20 cellular contexts compared by ENCODE assay signal in the genomic region with DNA sequence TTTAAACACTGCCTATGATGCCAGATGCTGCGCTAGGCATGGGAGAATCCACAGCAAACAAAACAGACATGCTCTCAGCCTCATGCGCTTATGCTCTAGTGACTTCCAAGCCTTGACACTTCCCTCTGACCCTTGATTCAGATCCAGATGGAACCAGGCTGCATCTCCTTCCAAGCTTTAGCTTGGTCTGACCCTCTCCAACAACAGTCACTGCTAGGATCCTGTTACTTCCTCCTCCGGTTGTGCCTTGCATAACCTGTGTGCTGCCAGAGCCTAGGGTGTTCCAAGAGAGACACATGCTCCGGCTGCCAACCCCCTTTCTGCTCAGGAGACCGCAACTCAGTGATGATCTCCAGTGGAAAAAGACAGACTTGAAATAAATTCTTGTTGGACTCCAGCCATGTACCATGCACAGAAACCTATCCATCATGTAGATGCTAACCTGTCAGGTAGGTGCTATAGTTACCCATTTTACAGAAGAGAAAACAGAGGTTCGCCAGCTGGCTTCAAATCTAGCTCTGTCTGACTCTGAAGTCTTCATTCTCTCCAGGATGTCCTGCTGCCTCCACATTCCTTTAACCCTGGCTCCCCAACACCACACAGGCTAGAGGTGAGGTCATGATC.
DNase-seq lines count a peak whose midpoint lies in the region; ATAC-seq, FAIRE-seq and TF ChIP-seq lines count a peak whose summit lies in the region.
"Had no signal": no experiment of that assay in that cellular context is flagged by ENCODE, and none has a peak within 500 bp of the region (broad histone marks: within the 10 kb centered on the region; RNA-seq: fewer than 3 reads in every experiment).

No MANE protein-coding gene starts in this region.

- H3K79me2 ChIP-seq in HepG2 (ENCODE audit: insufficient read depth, low read length), result no peaks in the 10 kb centered on the region

- H3K27ac ChIP-seq in liver (ENCODE audit: low read depth in 1 of 2, low read length in 2 of 2), result no peak overlapping the region
- H3K27ac ChIP-seq in HepG2 (ENCODE audit: extremely low read length, insufficient read depth, low read length), result no peak overlapping the region
- peak overlapping the region in 3 of 4 donors; percentile 28 to 84 (median 29) for H3K27ac ChIP-seq in esophagus muscularis mucosa (replicated peaks in 1 of 4)
- H3K27ac ChIP-seq in pancreas, result no peak overlapping the region
- H3K27ac ChIP-seq in vagina, result peak overlapping the region; percentile 58
- H3K27ac ChIP-seq: neural progenitor cell had no signal

- peaks cover 1 to 14% (median 6%) of the 10 kb centered on the region in 4 donors for H3K4me1 ChIP-seq in liver (ENCODE audit: control insufficient read depth in 4 of 4, insufficient read depth in 4 of 4, low read length in 3 of 4)
- no peaks in the 10 kb centered on the region for H3K4me1 ChIP-seq in HepG2 (ENCODE audit: insufficient read depth, low read length)
- H3K4me1 ChIP-seq in esophagus muscularis mucosa, result peaks cover 13 to 59% (median 57%) of the 10 kb centered on the region in 4 donors
- peaks cover 0 to 3% (median 0%) of the 10 kb centered on the region in 3 donors for H3K4me1 ChIP-seq in pancreas
- peaks cover 39% of the 10 kb centered on the region for H3K4me1 ChIP-seq in vagina
- H3K4me1 ChIP-seq: neural progenitor cell had no signal

- DNase-seq in HepG2 (ENCODE audit: low spot score) (no peak), esophagus muscularis mucosa (ENCODE audit: extremely low spot score) (no peak), pancreas (no peak), vagina (ENCODE audit: extremely low spot score in 2 of 2) (no peak), islet precursor cell (no peak)
- DNase-seq: activated CD8-positive, alpha-beta T cell treated with anti-CD3 and anti-CD28 coated beads, Interleukin-2, amount 10 ng/mL, durations not matched to agents 7 days and 5 days; activated T-cell treated with anti-CD3 and anti-CD28 coated beads, Interleukin-2, amount 50 U/mL, for 72 hours; CD8-positive, alpha-beta T cell; central memory CD4-positive, alpha-beta T cell; KBM-7; mesenchymal stem cell; NCI-H1417; NCI-H226; RPMI8226; stimulated activated naive CD4-positive, alpha-beta T cell had no signal

- no peaks in the 10 kb centered on the region for H3K9me3 ChIP-seq in liver (ENCODE audit: control insufficient read depth in 4 of 4, low read length in 3 of 4)
- no peaks in the 10 kb centered on the region for H3K9me3 ChIP-seq in HepG2 (ENCODE audit: low read length)
- H3K9me3 ChIP-seq in esophagus muscularis mucosa, result no peaks in the 10 kb centered on the region
- no peaks in the 10 kb centered on the region for H3K9me3 ChIP-seq in pancreas
- H3K9me3 ChIP-seq in vagina, result no peaks in the 10 kb centered on the region

- POLR2A ChIA-PET in HepG2 (lab: Yijun Ruan, JAX), result no interaction called here

- H3K4me2 ChIP-seq in HepG2 (ENCODE audit: low read depth, low read length), result no peak overlapping the region
- H3K4me2 ChIP-seq: neural progenitor cell, smooth muscle cell had no signal

- no peak for ATAC-seq in HepG2
- ATAC-seq in pancreas, result peak; percentile 31 to 60 (median 44)
- no peak for ATAC-seq in HG02759 (IDR thresholded peaks at IDR 0.05; ENCODE audit: unreplicated experiment)
- ATAC-seq in GM18520 (IDR thresholded peaks at IDR 0.05; ENCODE audit: unreplicated experiment), result no peak
- ATAC-seq: activated CD8-positive, alpha-beta T cell treated with anti-CD3 and anti-CD28 coated beads, Interleukin-2, amount 10 ng/mL, durations not matched to agents 7 days and 5 days; activated T-cell treated with anti-CD3 and anti-CD28 coated beads, Interleukin-2, amount 50 U/mL, for 72 hours; CD8-positive, alpha-beta T cell had no signal

- TF ChIP-seq RAD21 in liver (IDR thresholded peaks at IDR 0.05) (no peak), HepG2 (CRISPR knock-in tag; IDR thresholded peaks at IDR 0.05) (no peak)

- BruUV-seq in HepG2 (replicated peaks; lab: Mats Ljungman, UMichigan), result no TSS peak

- H3K4me3 ChIP-seq in liver (ENCODE audit: low read depth in 1 of 3, low read length in 3 of 3), result no peak overlapping the region
- H3K4me3 ChIP-seq in HepG2 (replicated peaks in 1 of 3; ENCODE audit: insufficient read depth in 1 of 3, low read depth in 2 of 3, low read length in 3 of 3), result no peak overlapping the region
- H3K4me3 ChIP-seq in esophagus muscularis mucosa, result no peak overlapping the region
- no peak overlapping the region for H3K4me3 ChIP-seq in pancreas
- H3K4me3 ChIP-seq in vagina, result no peak overlapping the region
- H3K4me3 ChIP-seq: neural progenitor cell, smooth muscle cell had no signal

- H3K27me3 ChIP-seq in liver (ENCODE audit: control insufficient read depth in 4 of 4, insufficient read depth in 4 of 4, low read length in 3 of 4), result no peaks in the 10 kb centered on the region
- H3K27me3 ChIP-seq in HepG2 (ENCODE audit: control insufficient read depth in 1 of 2, insufficient read depth in 2 of 2, low read length in 2 of 2), result no peaks in the 10 kb centered on the region; a peak in 2 of 5 replicates
- H3K27me3 ChIP-seq in esophagus muscularis mucosa, result no peaks in the 10 kb centered on the region
- H3K27me3 ChIP-seq in pancreas, result no peaks in the 10 kb centered on the region
- H3K27me3 ChIP-seq in vagina, result no peaks in the 10 kb centered on the region
- H3K27me3 ChIP-seq: neural progenitor cell had no signal

- TF ChIP-seq POLR2A in HepG2 (IDR thresholded peaks at IDR 0.05; ENCODE audit: insufficient read depth in 1 of 2, low read depth in 2 of 2, low read length in 2 of 2) (no peak), esophagus muscularis mucosa (IDR thresholded peaks at IDR 0.05; ENCODE audit: low read depth) (no peak), vagina (IDR thresholded peaks at IDR 0.05) (no peak)

- in situ Hi-C loops in HepG2 (cut with HindIII; ENCODE audit: extremely low pct_ligation_motif_present, low pct_unique_long_range_greater_than_20kb), result no loop called here

- intact Hi-C loops in HepG2 (cut with micrococcal nuclease; ENCODE audit: unreplicated experiment), result no loop called here
- intact Hi-C loops in esophagus muscularis mucosa (cut with DNase I), result no loop called here
- intact Hi-C loops in pancreas (cut with DNase I), result no loop called here
- intact Hi-C loops in vagina (cut with DNase I), result no loop called here

- no peaks in the 10 kb centered on the region for H4K20me1 ChIP-seq in HepG2 (ENCODE audit: insufficient read depth, low read length)

- 60% methylated on average over 6 of the region's 6 CpGs for WGBS in liver
- WGBS in HepG2 (ENCODE audit: low lambda C conversion rate), result 60% methylated on average over 6 of the region's 6 CpGs
- 61% methylated on average over 6 of the region's 6 CpGs for WGBS in esophagus muscularis mucosa
- WGBS in pancreas, 2 donors, result 56 to 58% methylated on average over 6 of the region's 6 CpGs

- TF ChIP-seq EP300 in HepG2 (IDR thresholded peaks at IDR 0.05; ENCODE audit: low read depth in 2 of 2, low read length in 2 of 2), result no peak
- no peak for TF ChIP-seq EP300 in HepG2 (CRISPR knock-in tag; IDR thresholded peaks at IDR 0.05; ENCODE audit: borderline replicate concordance)
- no peak for TF ChIP-seq EP300 in esophagus muscularis mucosa (IDR thresholded peaks at IDR 0.05)

- TF ChIP-seq CTCF in liver (IDR thresholded peaks at IDR 0.05; ENCODE audit: low read depth, low read length, missing input control) (no peak), HepG2 (CRISPR knock-in tag; IDR thresholded peaks at IDR 0.05) (no peak), esophagus muscularis mucosa (IDR thresholded peaks at IDR 0.05) (no peak), pancreas (IDR thresholded peaks at IDR 0.05) (no peak), vagina (IDR thresholded peaks at IDR 0.05) (no peak)

- FAIRE-seq in HepG2 (lab: Jason Lieb, UNC) (no peak), pancreas (lab: Jason Lieb, UNC) (no peak)

- H3K9ac ChIP-seq in liver (ENCODE audit: low read depth in 1 of 2, low read length in 2 of 2) (no peak overlapping the region), HepG2 (ENCODE audit: insufficient read depth, low read depth, low read length) (no peak overlapping the region)
- H3K9ac ChIP-seq: neural progenitor cell had no signal

- no peaks in the 10 kb centered on the region for H3K36me3 ChIP-seq in liver (ENCODE audit: control insufficient read depth in 4 of 4, insufficient read depth in 3 of 4, low read depth in 1 of 4, low read length in 3 of 4)
- H3K36me3 ChIP-seq in HepG2 (replicated peaks in 1 of 2; ENCODE audit: control insufficient read depth in 1 of 2, insufficient read depth in 2 of 2, low read length in 2 of 2), result no peaks in the 10 kb centered on the region
- H3K36me3 ChIP-seq in esophagus muscularis mucosa, result peaks cover 0 to 4% (median 3%) of the 10 kb centered on the region in 4 donors
- no peaks in the 10 kb centered on the region for H3K36me3 ChIP-seq in pancreas
- H3K36me3 ChIP-seq in vagina, result no peaks in the 10 kb centered on the region
- H3K36me3 ChIP-seq: neural progenitor cell had no signal

- CTCF ChIA-PET in HepG2 (lab: Yijun Ruan, JAX; ENCODE audit: low intra/inter-chr PET ratio, low total read pairs), result no interaction called here

- H2AFZ ChIP-seq in HepG2 (ENCODE audit: low read length), result no peak overlapping the region
- H2AFZ ChIP-seq: neural progenitor cell had no signal

TF ChIP-seq in liver, 16 proteins besides CTCF, POLR2A, EP300 and RAD21:
- TF ChIP-seq YY1 (IDR thresholded peaks at IDR 0.05), result no peak
- TF ChIP-seq, protein P1, sequence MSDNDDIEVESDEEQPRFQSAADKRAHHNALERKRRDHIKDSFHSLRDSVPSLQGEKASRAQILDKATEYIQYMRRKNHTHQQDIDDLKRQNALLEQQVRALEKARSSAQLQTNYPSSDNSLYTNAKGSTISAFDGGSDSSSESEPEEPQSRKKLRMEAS (IDR thresholded peaks at IDR 0.05), result peak; percentile 31
- TF ChIP-seq NR2F2 (IDR thresholded peaks at IDR 0.05), result peak; percentile 47

TF ChIP-seq in HepG2, 621 proteins besides CTCF, POLR2A, EP300 and RAD21 (continues in another document):
- TF ChIP-seq RARG (CRISPR knock-in tag; IDR thresholded peaks at IDR 0.05; ENCODE audit: low read depth) (no peak), ZNF10 (CRISPR knock-in tag; IDR thresholded peaks at IDR 0.05; ENCODE audit: borderline replicate concordance, low read depth) (no peak), NFRKB (IDR thresholded peaks at IDR 0.05) (no peak), ZNF367 (CRISPR knock-in tag; IDR thresholded peaks at IDR 0.05; ENCODE audit: borderline replicate concordance) (no peak)
- TF ChIP-seq, protein P2, sequence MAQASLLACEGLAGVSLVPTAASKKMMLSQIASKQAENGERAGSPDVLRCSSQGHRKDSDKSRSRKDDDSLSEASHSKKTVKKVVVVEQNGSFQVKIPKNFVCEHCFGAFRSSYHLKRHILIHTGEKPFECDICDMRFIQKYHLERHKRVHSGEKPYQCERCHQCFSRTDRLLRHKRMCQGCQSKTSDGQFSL (CRISPR knock-in tag; IDR thresholded peaks at IDR 0.05), result no peak

Comparison
In these comparisons a context has a peak if more than half of its experiments do, and no peak if none do; other contexts are left out.
1. H3K27ac ChIP-seq: peak in esophagus muscularis mucosa (3 of 4) and vagina (single experiment); none in liver (0 of 2), HepG2 (single experiment) and pancreas (0 of 4).
2. ATAC-seq: peak in pancreas (4 of 4); none in HepG2 (single experiment), HG02759 (single experiment) and GM18520 (single experiment).